ENCODE assay signal across 9 cellular contexts in the genomic region with DNA sequence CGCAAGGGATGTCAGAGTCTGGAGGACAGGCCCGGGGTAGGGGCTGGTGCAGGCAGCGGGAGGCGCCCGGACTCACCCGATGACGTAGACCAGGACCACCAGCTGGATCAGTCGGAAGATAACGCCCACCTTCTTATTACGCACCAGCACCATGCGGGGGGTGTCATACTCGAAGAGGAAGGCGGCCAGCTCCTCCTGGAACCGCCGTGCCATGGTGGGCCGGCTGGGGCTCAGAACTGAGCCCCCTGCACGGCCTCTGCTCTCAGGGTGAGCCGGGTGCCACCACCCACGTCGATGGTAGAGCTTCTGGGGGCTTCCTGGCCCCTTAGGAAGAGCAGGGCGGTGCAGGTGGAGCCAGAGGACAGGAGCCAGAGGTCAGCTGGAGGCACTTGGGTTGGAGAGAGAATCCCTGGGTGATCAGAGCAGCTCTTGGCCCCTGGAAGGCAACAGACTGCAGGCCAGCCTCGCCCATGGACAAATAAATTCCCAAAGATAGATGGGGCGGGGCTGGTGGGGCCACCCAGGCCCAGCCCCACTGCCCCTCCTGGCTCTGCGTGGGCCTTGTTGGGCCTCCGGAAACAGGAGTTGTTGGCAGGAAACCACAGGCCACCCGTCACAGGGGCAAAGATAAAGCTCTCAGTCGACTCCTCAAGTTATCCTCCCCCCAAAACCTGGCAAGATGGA. TPM values are rescaled to one million over a fixed set of nuclear protein-coding genes. Genes with fewer than 3 reads are reported as not detected.
DNase-seq lines count a peak whose midpoint lies in the region; ATAC-seq and TF ChIP-seq lines count a peak whose summit lies in the region.
"Had no signal": no experiment of that assay in that cellular context is flagged by ENCODE, and none has a peak within 500 bp of the region (broad histone marks: within the 10 kb centered on the region; RNA-seq: fewer than 3 reads in every experiment).

A gene (minus strand): TSS at position 453 of the 684 bp plus-strand sequence. CDS start 240 bp downstream, at position 213.

- peaks cover 30% of the 10 kb centered on the region for H3K4me1 Mint-ChIP-seq in T-helper 17 cell
- H3K4me1 Mint-ChIP-seq in stimulated activated naive B cell treated with anti-CD40 and anti-IgM and Interleukin-4, amounts not matched to agents 10 μg/mL and 1 μg/mL and 100 μg/mL, for 72 hours: peaks cover 56 to 81% of the 10 kb centered on the region in 2 donors

- H3K9me3 Mint-ChIP-seq in stimulated activated naive B cell treated with anti-CD40 and anti-IgM and Interleukin-4, amounts not matched to agents 10 μg/mL and 1 μg/mL and 100 μg/mL, for 72 hours: peaks cover 0 to 4% of the 10 kb centered on the region in 2 donors

- no peaks in the 10 kb centered on the region for H3K9me3 ChIP-seq in T-helper 17 cell (ENCODE audit: control insufficient read depth, low read length, poor library complexity, severe bottlenecking)

- peak within 1 kb of the TSS; percentile 21 for H3K27ac Mint-ChIP-seq in T-helper 17 cell
- H3K27ac Mint-ChIP-seq in stimulated activated naive B cell treated with anti-CD40 and anti-IgM and Interleukin-4, amounts not matched to agents 10 μg/mL and 1 μg/mL and 100 μg/mL, for 72 hours: peak within 1 kb of the TSS; percentile 99

- no peaks in the 10 kb centered on the region for H3K27me3 Mint-ChIP-seq in T-helper 17 cell
- H3K27me3 Mint-ChIP-seq in stimulated activated naive B cell treated with anti-CD40 and anti-IgM and Interleukin-4, amounts not matched to agents 10 μg/mL and 1 μg/mL and 100 μg/mL, for 72 hours: no peaks in the 10 kb centered on the region

- H3K4me3 Mint-ChIP-seq in T-helper 17 cell: peak within 1 kb of the TSS; percentile 60
- H3K4me3 Mint-ChIP-seq in stimulated activated naive B cell treated with anti-CD40 and anti-IgM and Interleukin-4, amounts not matched to agents 10 μg/mL and 1 μg/mL and 100 μg/mL, for 72 hours: peak within 1 kb of the TSS; percentile 95 to 96

- TF ChIP-seq CTCF in fibroblast of villous mesenchyme (IDR thresholded peaks at IDR 0.05; ENCODE audit: insufficient read depth, low read depth, low read length): no peak

- DNase-seq in HT1080 (ENCODE audit: low read depth): peak; percentile 24
- DNase-seq in T-helper 17 cell: no peak
- peak; percentile 71 for DNase-seq in fibroblast of villous mesenchyme (ENCODE audit: low read depth)
- peak; percentile 65 for DNase-seq in stimulated activated naive B cell treated with anti-CD40 and anti-IgM and Interleukin-4, amounts not matched to agents 10 μg/mL and 1 μg/mL and 100 μg/mL, for 72 hours
- DNase-seq in germinal center (ENCODE audit: low spot score): no peak
- no peak for DNase-seq in NCI-H2029 (lab: John Stamatoyannopoulos, UW)
- DNase-seq: NCI-H774 had no signal

- ATAC-seq in T-helper 17 cell: peak; percentile 34
- ATAC-seq in stimulated activated naive B cell treated with anti-CD40 and anti-IgM and Interleukin-4, amounts not matched to agents 10 μg/mL and 1 μg/mL and 100 μg/mL, for 72 hours (replicated peaks): peak; percentile 21 to 25
- ATAC-seq in GM21381 (IDR thresholded peaks at IDR 0.05; ENCODE audit: unreplicated experiment): no peak
- no peak for ATAC-seq in HG03432 (IDR thresholded peaks at IDR 0.05; ENCODE audit: unreplicated experiment)

- H3K4me3 ChIP-seq in fibroblast of villous mesenchyme (ENCODE audit: low read depth, low read length): peak within 1 kb of the TSS; percentile 13

- no peaks in the 10 kb centered on the region for H3K36me3 Mint-ChIP-seq in T-helper 17 cell (ENCODE audit: low read depth)
- peaks cover 18 to 30% of the 10 kb centered on the region in 2 donors for H3K36me3 Mint-ChIP-seq in stimulated activated naive B cell treated with anti-CD40 and anti-IgM and Interleukin-4, amounts not matched to agents 10 μg/mL and 1 μg/mL and 100 μg/mL, for 72 hours

RNA-seq across cellular contexts. Expression of the gene that starts here (rescaled TPM):
- not detected in 2 replicates for total RNA-seq in HT1080 (2014; rRNA removed; shearing (Covaris generic))
- polyA plus RNA-seq in HT1080 (2015; cell fraction: cytosol; rRNA removed): not detected in 2 replicates
- 0.04 TPM in 1 of 2 replicates, not detected in the other for polyA plus RNA-seq in HT1080 (2015; cell fraction: nucleus; rRNA removed)
- 10 to 100 TPM in 1 of 2 donors, 1 to 10 TPM in 1; 4.2 to 15.0 TPM for total RNA-seq in T-helper 17 cell
- 1.3 and 2.3 TPM in 2 replicates for total RNA-seq in fibroblast of villous mesenchyme

Comparison
In these comparisons a context has a peak if more than half of its experiments do, and no peak if none do; other contexts are left out.
1. Peak in DNase-seq in HT1080; RNA of the gene not detected or under 1 TPM.
2. DNase-seq: peak in fibroblast of villous mesenchyme (single experiment) and stimulated activated naive B cell treated with anti-CD40 and anti-IgM and Interleukin-4, amounts not matched to agents 10 μg/mL and 1 μg/mL and 100 μg/mL, for 72 hours (single experiment); none in T-helper 17 cell (0 of 3), germinal center (single experiment) and NCI-H2029 (single experiment).
3. ATAC-seq: peak in T-helper 17 cell (single experiment) and stimulated activated naive B cell treated with anti-CD40 and anti-IgM and Interleukin-4, amounts not matched to agents 10 μg/mL and 1 μg/mL and 100 μg/mL, for 72 hours (2 of 2); none in GM21381 (single experiment) and HG03432 (single experiment).